ENCODE assay signal across 28 cellular contexts in genomic region chr14:96279564-96279963, GRCh38. TPM values are rescaled to one million over a fixed set of nuclear protein-coding genes. Genes with fewer than 3 reads are reported as not detected.
"Had no signal": no experiment of that assay in that cellular context is flagged by ENCODE, and none has a peak within 500 bp of the region (broad histone marks: within the 10 kb centered on the region; RNA-seq: fewer than 3 reads in every experiment).

No MANE protein-coding gene starts in this region.

- ATAC-seq: activated naive CD8-positive, alpha-beta T cell treated with anti-CD3 and anti-CD28 coated beads, Interleukin-2, amount 50 U/mL, for 24 hours; activated T-cell treated with anti-CD3 and anti-CD28 coated beads, Interleukin-2, amount 50 U/mL, for 72 hours; left ventricle myocardium superior; T-helper 17 cell; upper lobe of right lung had no signal

- H3K4me3 Mint-ChIP-seq: activated naive CD4-positive, alpha-beta T cell treated with anti-CD3 and anti-CD28 coated beads, Interleukin-2, amount 10 ng/mL, durations not matched to agents 7 days and 5 days; activated naive CD8-positive, alpha-beta T cell treated with anti-CD3 and anti-CD28 coated beads, Interleukin-2, amount 50 U/mL, for 24 hours; activated T-cell treated with anti-CD3 and anti-CD28 coated beads, Interleukin-2, amount 50 U/mL, for 72 hours; brain; dendritic cell treated with granulocyte-macrophage colony-stimulating factor and Interleukin-4, amounts not matched to agents 40 ng/mL and 50 ng/mL, for 4 days; T-helper 17 cell had no signal

- DNase-seq: activated CD4-positive, alpha-beta T cell treated with anti-CD3 and anti-CD28 coated beads for 4 hours; activated CD4-positive, alpha-beta T cell treated with anti-CD3 and anti-CD28 coated beads, Interleukin-2, amount 50 U/mL, for 48 hours; activated CD4-positive, CD25-positive, alpha-beta regulatory T cell; activated effector memory CD4-positive, alpha-beta T cell treated with Interleukin-2 at 50 U/mL for 16 hours; activated naive CD4-positive, alpha-beta T cell treated with anti-CD3 and anti-CD28 coated beads, Interleukin-2, amount 10 ng/mL, durations not matched to agents 7 days and 5 days; activated naive CD8-positive, alpha-beta T cell treated with anti-CD3 and anti-CD28 coated beads, Interleukin-2, amount 50 U/mL, for 24 hours; activated T-cell treated with anti-CD3 and anti-CD28 coated beads, Interleukin-2, amount 50 U/mL, for 72 hours; effector CD8-positive, alpha-beta T cell; erythroblast; hippocampal formation; left ventricle myocardium superior; mammary epithelial cell; naive B cell; occipital lobe; posterior cingulate gyrus; sigmoid colon; spleen; stimulated activated CD4-positive, alpha-beta T cell treated with anti-CD3 and anti-CD28 coated beads, Interleukin-4, amount 100 ng/mL, for 1 hour; stimulated activated naive CD4-positive, alpha-beta T cell; SW 1271; T-helper 17 cell; upper lobe of right lung had no signal

- H3K27ac ChIP-seq: sigmoid colon, spleen, thoracic aorta, upper lobe of right lung had no signal

- H3K4me1 Mint-ChIP-seq: activated naive CD4-positive, alpha-beta T cell treated with anti-CD3 and anti-CD28 coated beads, Interleukin-2, amount 10 ng/mL, durations not matched to agents 7 days and 5 days; activated naive CD8-positive, alpha-beta T cell treated with anti-CD3 and anti-CD28 coated beads, Interleukin-2, amount 50 U/mL, for 24 hours; naive B cell; T-helper 17 cell had no signal

- H3K4me3 ChIP-seq: sigmoid colon, spleen, thoracic aorta, upper lobe of right lung had no signal

- H3K27me3 ChIP-seq: sigmoid colon, spleen, upper lobe of right lung had no signal

- H3K27me3 Mint-ChIP-seq: activated naive CD8-positive, alpha-beta T cell treated with anti-CD3 and anti-CD28 coated beads, Interleukin-2, amount 50 U/mL, for 24 hours; brain; T-helper 17 cell had no signal

- H3K27ac Mint-ChIP-seq: activated naive CD4-positive, alpha-beta T cell treated with anti-CD3 and anti-CD28 coated beads, Interleukin-2, amount 10 ng/mL, durations not matched to agents 7 days and 5 days; activated naive CD8-positive, alpha-beta T cell treated with anti-CD3 and anti-CD28 coated beads, Interleukin-2, amount 50 U/mL, for 24 hours; activated T-cell treated with anti-CD3 and anti-CD28 coated beads, Interleukin-2, amount 50 U/mL, for 72 hours; dendritic cell treated with granulocyte-macrophage colony-stimulating factor and Interleukin-4, amounts not matched to agents 40 ng/mL and 50 ng/mL, for 4 days; T-helper 17 cell had no signal

RNA-seq across cellular contexts. Expression of gene BDKRB1, which starts 23.6 kb away (rescaled TPM):
- total RNA-seq: activated T-cell treated with anti-CD3 and anti-CD28 coated beads, Interleukin-2, amount 50 U/mL, for 72 hours; cardiac septum; chondrocyte; left ventricle myocardium superior; occipital lobe; spleen; T-helper 17 cell; upper lobe of right lung had no signal
- polyA plus RNA-seq: neural cell had no signal
